9 cellular contexts compared by ENCODE assay signal in the genomic region with DNA sequence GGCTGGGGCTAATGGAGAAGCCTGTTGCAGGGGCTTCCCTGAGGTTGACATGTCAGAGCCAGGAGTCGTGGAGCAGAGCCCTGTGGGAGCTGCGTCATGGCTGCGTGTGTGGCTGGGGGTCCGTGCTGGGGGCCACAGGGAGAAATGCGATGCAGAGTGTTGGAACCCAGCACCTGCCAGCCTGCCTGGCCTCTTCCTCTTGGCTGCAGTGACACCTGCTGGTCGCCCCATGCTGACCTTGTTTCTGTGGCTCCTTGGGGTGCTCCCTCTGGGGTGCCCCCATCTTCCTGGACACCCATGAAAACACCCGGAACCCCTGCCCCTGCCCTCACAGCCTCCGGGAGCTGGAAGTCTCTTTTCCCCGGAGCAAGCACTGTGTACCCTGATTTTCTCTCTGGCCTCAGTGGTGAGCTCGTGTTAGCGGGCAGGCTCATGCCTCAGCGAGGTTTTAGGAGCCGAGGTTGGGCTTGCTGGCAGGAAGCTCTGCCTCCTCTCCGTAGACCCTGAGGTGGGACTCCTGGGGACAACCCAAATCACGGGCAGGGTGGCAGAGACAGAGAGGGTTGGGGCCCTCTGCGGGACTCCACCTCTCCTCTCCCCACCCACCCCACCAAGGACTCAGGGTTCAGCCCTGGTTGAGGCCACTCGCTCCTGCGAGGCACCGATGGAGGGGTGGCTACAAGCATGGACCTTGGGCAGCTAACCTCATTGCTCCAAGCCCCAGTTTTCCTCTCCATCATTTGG.
DNase-seq lines count a peak whose midpoint lies in the region; ATAC-seq and TF ChIP-seq lines count a peak whose summit lies in the region.
"Had no signal": no experiment of that assay in that cellular context is flagged by ENCODE, and none has a peak within 500 bp of the region (broad histone marks: within the 10 kb centered on the region; RNA-seq: fewer than 3 reads in every experiment).

No MANE protein-coding gene starts in this region.

- H3K27me3 ChIP-seq in BLaER1 treated with 17β-estradiol and CSF1 and Interleukin-3, amounts not matched to agents 10 nM and 100 nM: peaks cover 0 to 29% (median 0%) of the 10 kb centered on the region in 11 experiments; a peak in 5 of 22 replicates
- no peaks in the 10 kb centered on the region for H3K27me3 ChIP-seq in muscle layer of colon (ENCODE audit: control insufficient read depth in 1 of 2, insufficient read depth in 2 of 2, low read length in 2 of 2)

- no peaks in the 10 kb centered on the region for H3K9me3 ChIP-seq in BLaER1 treated with 17β-estradiol and CSF1 and Interleukin-3, amounts not matched to agents 10 nM and 100 nM (replicated peaks in 1 of 11)
- H3K9me3 ChIP-seq in muscle layer of colon (ENCODE audit: low read length): no peaks in the 10 kb centered on the region

- DNase-seq in chondrocyte (ENCODE audit: low spot score): peak; percentile 68
- no peak for DNase-seq in COR-L47 (lab: John Stamatoyannopoulos, UW)
- DNase-seq in NCI-H510A (lab: John Stamatoyannopoulos, UW): no peak
- no peak for DNase-seq in NOMO-1 treated with DMSO at 0.1 percent for 48 hours (lab: John Stamatoyannopoulos, UW; ENCODE audit: unreplicated experiment)

- H3K27me3 Mint-ChIP-seq in chondrocyte (ENCODE audit: low read depth): peaks cover 48% of the 10 kb centered on the region

- TF ChIP-seq CTCF in chondrocyte (IDR thresholded peaks at IDR 0.05): peak; percentile 85

- peaks cover 0 to 76% (median 60%) of the 10 kb centered on the region in 10 experiments; a peak in 18 of 20 replicates for H3K4me1 ChIP-seq in BLaER1 treated with 17β-estradiol and CSF1 and Interleukin-3, amounts not matched to agents 10 nM and 100 nM
- peaks cover 17% of the 10 kb centered on the region for H3K4me1 ChIP-seq in muscle layer of colon (ENCODE audit: insufficient read depth, low read length)

- ATAC-seq in HG03457 (IDR thresholded peaks at IDR 0.05; ENCODE audit: unreplicated experiment): no peak

- peaks cover 3% of the 10 kb centered on the region for H3K4me1 Mint-ChIP-seq in chondrocyte (ENCODE audit: low read depth)

- TF ChIP-seq EP300 in Ishikawa (IDR thresholded peaks at IDR 0.05; ENCODE audit: borderline replicate concordance): no peak

- no peak overlapping the region for H3K9ac ChIP-seq in BLaER1 treated with 17β-estradiol and CSF1 and Interleukin-3, amounts not matched to agents 10 nM and 100 nM
- no peak overlapping the region for H3K9ac ChIP-seq in muscle layer of colon (ENCODE audit: low read length)

- no peaks in the 10 kb centered on the region for H3K36me3 Mint-ChIP-seq in chondrocyte (ENCODE audit: low read depth)

- H3K4me3 ChIP-seq in BLaER1 treated with 17β-estradiol and CSF1 and Interleukin-3, amounts not matched to agents 10 nM and 100 nM: no peak overlapping the region
- peak overlapping the region in 1 of 2 donors; percentile 45 for H3K4me3 ChIP-seq in muscle layer of colon (ENCODE audit: low read depth in 1 of 2, low read length in 2 of 2)

- H3K4me2 ChIP-seq in BLaER1 treated with 17β-estradiol and CSF1 and Interleukin-3, amounts not matched to agents 10 nM and 100 nM: peak overlapping the region in 7 of 11 experiments; percentile 15 to 87 (median 62); a peak in 11 of 22 replicates

- H4K20me1 ChIP-seq in BLaER1 treated with 17β-estradiol and CSF1 and Interleukin-3, amounts not matched to agents 10 nM and 100 nM: peaks cover 0 to 26% (median 0%) of the 10 kb centered on the region in 11 experiments; a peak in 4 of 22 replicates

- no peak overlapping the region for H3K27ac ChIP-seq in BLaER1 treated with 17β-estradiol and CSF1 and Interleukin-3, amounts not matched to agents 10 nM and 100 nM
- peak overlapping the region; percentile 40 for H3K27ac ChIP-seq in muscle layer of colon (ENCODE audit: low read depth, low read length)
- H3K27ac ChIP-seq: HL-60 had no signal

- H3K27ac Mint-ChIP-seq in chondrocyte (ENCODE audit: unreplicated experiment): no peak overlapping the region

- H3K36me3 ChIP-seq in BLaER1 treated with 17β-estradiol and CSF1 and Interleukin-3, amounts not matched to agents 10 nM and 100 nM: no peaks in the 10 kb centered on the region
- no peaks in the 10 kb centered on the region for H3K36me3 ChIP-seq in muscle layer of colon (ENCODE audit: insufficient read depth, low read length)

- no peak overlapping the region for H3K4me3 Mint-ChIP-seq in chondrocyte (ENCODE audit: unreplicated experiment)

- peak; percentile 87 for TF ChIP-seq RAD21 in Ishikawa (IDR thresholded peaks at IDR 0.05; ENCODE audit: low read depth)

- no peaks in the 10 kb centered on the region for H3K9me3 Mint-ChIP-seq in chondrocyte (ENCODE audit: low read depth)

TF ChIP-seq in Ishikawa, 13 proteins besides CTCF, POLR2A, EP300 and RAD21:
- TF ChIP-seq TEAD4 (IDR thresholded peaks at IDR 0.05) (no peak), NFIC (IDR thresholded peaks at IDR 0.05) (no peak), CEBPB (IDR thresholded peaks at IDR 0.05) (no peak)
- TF ChIP-seq, protein P1, sequence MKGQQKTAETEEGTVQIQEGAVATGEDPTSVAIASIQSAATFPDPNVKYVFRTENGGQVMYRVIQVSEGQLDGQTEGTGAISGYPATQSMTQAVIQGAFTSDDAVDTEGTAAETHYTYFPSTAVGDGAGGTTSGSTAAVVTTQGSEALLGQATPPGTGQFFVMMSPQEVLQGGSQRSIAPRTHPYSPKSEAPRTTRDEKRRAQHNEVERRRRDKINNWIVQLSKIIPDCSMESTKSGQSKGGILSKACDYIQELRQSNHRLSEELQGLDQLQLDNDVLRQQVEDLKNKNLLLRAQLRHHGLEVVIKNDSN (IDR thresholded peaks at IDR 0.05): no peak
